8 cellular contexts compared by ENCODE assay signal in the genomic region with DNA sequence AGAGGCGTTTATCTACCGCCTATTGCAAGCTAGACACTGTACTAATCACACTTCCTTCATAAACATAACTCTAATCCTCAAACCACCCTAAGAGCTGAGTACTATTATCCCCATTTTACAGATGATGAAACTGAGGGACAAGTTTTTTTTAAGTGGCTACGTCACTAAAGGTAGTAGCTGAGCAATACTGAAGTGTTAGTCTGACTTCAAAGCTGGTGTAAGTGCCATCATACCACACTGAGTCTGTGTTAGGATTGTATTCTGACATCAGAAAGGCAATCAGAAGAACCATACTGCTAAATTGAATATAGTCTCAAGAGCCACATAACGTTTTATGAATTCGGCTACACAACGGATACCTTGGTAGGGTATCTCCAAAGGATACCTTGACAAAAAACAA. TPM values are rescaled to one million over a fixed set of nuclear protein-coding genes. Genes with fewer than 3 reads are reported as not detected.
DNase-seq lines count a peak whose midpoint lies in the region; ATAC-seq and TF ChIP-seq lines count a peak whose summit lies in the region.

No MANE protein-coding gene starts in this region.

- H3K27me3 ChIP-seq in AG04450 (ENCODE audit: control insufficient read depth, insufficient read depth, low read length) (no peaks in the 10 kb centered on the region), mesendoderm (ENCODE audit: insufficient read depth, low read length, poor library complexity) (no peaks in the 10 kb centered on the region), spleen (replicated peaks in 1 of 7) (no peaks in the 10 kb centered on the region)

- peak overlapping the region; percentile 92 for H3K4me3 Mint-ChIP-seq in HFFc6

- no peak overlapping the region for H4K5ac ChIP-seq in mesendoderm (ENCODE audit: low read length)

- in situ Hi-C loops in astrocyte of the cerebellum (cut with HindIII; ENCODE audit: low sequenced_read_pairs) = no loop called here

- H2BK5ac ChIP-seq in mesendoderm (ENCODE audit: low read length) = no peak overlapping the region

- ATAC-seq in GM18873 (IDR thresholded peaks at IDR 0.05; ENCODE audit: low FRiP score, unreplicated experiment) = no peak
- no peak for ATAC-seq in GM18868 (IDR thresholded peaks at IDR 0.05; ENCODE audit: unreplicated experiment)

- no peak overlapping the region for H2BK120ac ChIP-seq in mesendoderm (ENCODE audit: low read depth, low read length)

- H3K4me3 ChIP-seq in AG04450 (ENCODE audit: low read depth, low read length) (peak overlapping the region; percentile 83), astrocyte of the cerebellum (ENCODE audit: low read depth, low read length) (peak overlapping the region; percentile 65), mesendoderm (ENCODE audit: low read length) (peak overlapping the region; percentile 22), spleen (peak overlapping the region in 4 of 8 donors; percentile 70 to 96 (median 78))

- peak overlapping the region; percentile 23 for H3K4me2 ChIP-seq in mesendoderm (ENCODE audit: low read length)

- TF ChIP-seq CTCF in AG04450 (IDR thresholded peaks at IDR 0.05; ENCODE audit: low read depth, low read length) (no peak), HFFc6 (IDR thresholded peaks at IDR 0.05) (no peak), astrocyte of the cerebellum (IDR thresholded peaks at IDR 0.05; ENCODE audit: low read depth, low read length, missing control alignments) (no peak), spleen (IDR thresholded peaks at IDR 0.05 in 8 of 11, conservative IDR thresholded peaks at IDR 0.05 in 3 of 11) (no peak)

- H3K4ac ChIP-seq in mesendoderm (ENCODE audit: low read depth, low read length) = no peak overlapping the region

- POLR2A ChIA-PET in AG04450 (lab: Yijun Ruan, JAX) = interaction anchor here (0.8 kb wide), 1 partner anchor 9 kb away, joined by 3 read pairs; no protein-coding TSS in a partner anchor

- no peak overlapping the region for H3K56ac ChIP-seq in mesendoderm (ENCODE audit: low read length)

- peaks cover 48% of the 10 kb centered on the region for H3K4me1 Mint-ChIP-seq in HFFc6 (ENCODE audit: low read depth)

- no peaks in the 10 kb centered on the region for H3K36me3 Mint-ChIP-seq in HFFc6 (ENCODE audit: low read depth)

- peak overlapping the region; percentile 39 for H3K9ac ChIP-seq in mesendoderm (ENCODE audit: low read length)

- H4K8ac ChIP-seq in mesendoderm (ENCODE audit: low read depth, low read length) = peak overlapping the region; percentile 28

- no peaks in the 10 kb centered on the region; the same call in 1 of the 2 replicates for H3K27me3 Mint-ChIP-seq in HFFc6 (ENCODE audit: insufficient read depth)

- peak overlapping the region; percentile 99 for H3K27ac Mint-ChIP-seq in HFFc6

- H3K4me1 ChIP-seq in mesendoderm (ENCODE audit: control insufficient read depth, low read depth, low read length) (peaks cover 5% of the 10 kb centered on the region), spleen (peaks cover 24 to 78% (median 53%) of the 10 kb centered on the region in 6 donors)

- no peak overlapping the region for H2AK5ac ChIP-seq in mesendoderm (ENCODE audit: low read length)

- intact Hi-C loops in spleen (cut with DNase I; ENCODE audit: low total_unique reads) = loop anchor here (10.0 kb wide), 1 partner anchor 129 kb away; the partner anchor contains the start of gene CAPN2

- H2BK15ac ChIP-seq in mesendoderm (replicated peaks; ENCODE audit: low read depth) = no peak overlapping the region

- CTCF ChIA-PET in AG04450 (lab: Charles Lee) = interaction anchor here (2.4 kb wide), 1 partner anchor 33 kb away, joined by 9 read pairs; no protein-coding TSS in a partner anchor

- DNase-seq in AG04450 (ENCODE audit: low read depth, low spot score) (no peak), HFFc6 (no peak), astrocyte of the cerebellum (ENCODE audit: low read depth) (no peak), mesendoderm (no peak), HPDE6-E6E7 (ENCODE audit: extremely low spot score) (no peak), spleen (no peak)

- H3K9me3 ChIP-seq in AG04450 (ENCODE audit: control insufficient read depth, insufficient read depth, low read length) (no peaks in the 10 kb centered on the region; the same call in 1 of the 2 replicates), spleen (no peaks in the 10 kb centered on the region)

- H3K23ac ChIP-seq in mesendoderm (ENCODE audit: low read length) = no peak overlapping the region

- H3K79me2 ChIP-seq in mesendoderm (ENCODE audit: control insufficient read depth, insufficient read depth, low read length) = peaks cover 43% of the 10 kb centered on the region

- H3K79me1 ChIP-seq in mesendoderm (ENCODE audit: low read length) = peaks cover 2% of the 10 kb centered on the region

- WGBS in mesendoderm (ENCODE audit: extremely low coverage, insufficient coverage, low lambda C conversion rate) = 100% methylated on average over 2 of the region's 6 CpGs
- WGBS in spleen, 5 donors = 58 to 77% (median 69%) methylated on average over 6 of the region's 6 CpGs

- no peak for TF ChIP-seq POLR2A in spleen (IDR thresholded peaks at IDR 0.05)

- no peak overlapping the region for H3K18ac ChIP-seq in mesendoderm (ENCODE audit: low read length)

- H3K36me3 ChIP-seq in mesendoderm (ENCODE audit: control insufficient read depth, insufficient read depth, low read length) = no peaks in the 10 kb centered on the region
- H3K36me3 ChIP-seq in spleen = no peaks in the 10 kb centered on the region

- H3K9me3 Mint-ChIP-seq in HFFc6 = no peaks in the 10 kb centered on the region

- H3K27ac ChIP-seq in AG04450 (ENCODE audit: low read depth, low read length) (no peak overlapping the region), mesendoderm (ENCODE audit: low read depth, low read length) (no peak overlapping the region), spleen (peak overlapping the region in 2 of 8 donors; percentile 99 to 100)

RNA-seq across cellular contexts. Expression of gene TP53BP2, which starts 1.8 kb away (rescaled TPM):
- 40.4 and 48.1 TPM in 2 replicates for polyA plus RNA-seq in AG04450 (2011; rRNA removed)
- 111 and 115 TPM in 2 replicates for polyA minus RNA-seq in AG04450 (2011; rRNA and poly(A)+ RNA removed)
- 10 to 100 TPM; 21.6 to 30.1 (median 26.4) TPM for total RNA-seq in HFFc6 (2021; fragmentation: NEBNext Ultra II Directional; extraction: Animal tissue kit (Norgen Biotek cat#: 25700))
- polyA plus RNA-seq in mesendoderm (2013, experiment 1 of 2) = 30.2 TPM
- polyA plus RNA-seq in mesendoderm (2013, experiment 2 of 2) = 28.5 TPM
- total RNA-seq in spleen = 10 to 100 TPM; 27.1 to 50.7 (median 42.2) TPM
- polyA plus RNA-seq in spleen = 1 to 10 TPM; 5.2 to 8.0 (median 5.7) TPM
